8 cellular contexts compared by ENCODE assay signal in the genomic region with DNA sequence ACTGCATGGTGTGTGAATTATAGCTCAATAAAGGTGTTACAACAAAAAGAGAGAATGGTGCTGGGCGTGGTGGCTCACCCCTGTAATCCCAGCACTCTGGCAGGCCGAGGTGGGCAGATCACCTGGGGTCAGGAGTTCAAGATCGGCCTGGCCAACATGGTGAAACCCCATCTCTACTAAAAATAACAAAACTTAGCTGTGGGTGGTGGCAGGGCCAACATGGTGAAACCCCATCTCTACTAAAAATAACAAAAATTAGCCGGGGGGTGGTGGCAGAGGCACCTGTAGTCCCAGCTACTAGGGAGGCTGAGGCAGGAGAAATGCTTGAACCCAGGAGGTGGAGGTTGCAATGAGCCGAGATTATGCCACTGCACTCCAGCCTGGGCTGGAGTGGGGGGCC. TPM values are rescaled to one million over a fixed set of nuclear protein-coding genes. Genes with fewer than 3 reads are reported as not detected.
DNase-seq lines count a peak whose midpoint lies in the region; ATAC-seq and TF ChIP-seq lines count a peak whose summit lies in the region.
"Not testable (repeated sequence)": the region's sequence is repeated elsewhere in the genome, so short reads cannot be mapped to it uniquely, and the experiment has no call there.

No MANE protein-coding gene starts in this region.

- peaks cover 27% of the 10 kb centered on the region for H3K4me1 Mint-ChIP-seq in chondrocyte (ENCODE audit: low read depth)
- H3K4me1 Mint-ChIP-seq in naive thymus-derived CD8-positive, alpha-beta T cell, result peaks cover 34 to 82% (median 74%) of the 10 kb centered on the region in 4 donors
- H3K4me1 Mint-ChIP-seq in stimulated activated naive CD8-positive, alpha-beta T cell treated with anti-CD3 and anti-CD28 coated beads, Interleukin-15, Interleukin-2, amounts not matched to agents 100 ng/mL and 50 ng/mL, for 24 hours (ENCODE audit: low read depth), result peaks cover 68% of the 10 kb centered on the region

- TF ChIP-seq CTCF in GM12865 (IDR thresholded peaks at IDR 0.05; ENCODE audit: insufficient read depth, low read depth, low read length, missing control alignments); SU-DHL-6 (IDR thresholded peaks at IDR 0.05; ENCODE audit: insufficient read depth, low read length, poor library complexity, severe bottlenecking); chondrocyte (IDR thresholded peaks at IDR 0.05): not testable (repeated sequence)

- H3K4me2 ChIP-seq in BLaER1 (peak overlapping the region; percentile 99), SU-DHL-6 (ENCODE audit: low read depth, low read length, poor library complexity, severe bottlenecking) (peak overlapping the region; percentile 6)
- H3K4me2 ChIP-seq in Karpas-422 (ENCODE audit: low read depth, low read length, poor library complexity, severe bottlenecking), result not testable (repeated sequence)

- H3K9me3 ChIP-seq in BLaER1; Karpas-422 (ENCODE audit: low read length); SU-DHL-6 (ENCODE audit: insufficient read depth, low read length): not testable (repeated sequence)

- H3K9ac ChIP-seq in BLaER1; Karpas-422 (ENCODE audit: low read length); SU-DHL-6 (ENCODE audit: low read length): not testable (repeated sequence)

- H3K79me2 ChIP-seq in Karpas-422 (ENCODE audit: low read length), result peaks cover 74% of the 10 kb centered on the region
- peaks cover 19% of the 10 kb centered on the region; the same call in 1 of the 2 replicates for H3K79me2 ChIP-seq in SU-DHL-6 (ENCODE audit: insufficient read depth, low read length)

- H2AFZ ChIP-seq in Karpas-422 (ENCODE audit: low read length); SU-DHL-6 (ENCODE audit: low read depth, low read length, severe bottlenecking): not testable (repeated sequence)

- H3K4me3 Mint-ChIP-seq in chondrocyte (ENCODE audit: unreplicated experiment); stimulated activated naive CD8-positive, alpha-beta T cell treated with anti-CD3 and anti-CD28 coated beads, Interleukin-15, Interleukin-2, amounts not matched to agents 100 ng/mL and 50 ng/mL, for 24 hours: not testable (repeated sequence)
- H3K4me3 Mint-ChIP-seq in naive thymus-derived CD8-positive, alpha-beta T cell, result peak overlapping the region in 1 of 10 donors; percentile 34

- H3K27ac Mint-ChIP-seq in activated naive CD4-positive, alpha-beta T cell treated with anti-CD3 and anti-CD28 coated beads, Interleukin-2, amount 50 U/mL, for 72 hours, result peak overlapping the region; percentile 11 to 32
- H3K27ac Mint-ChIP-seq in chondrocyte (ENCODE audit: unreplicated experiment), result peak overlapping the region; percentile 29
- peak overlapping the region in 8 of 10 donors; percentile 34 to 75 (median 60) for H3K27ac Mint-ChIP-seq in naive thymus-derived CD8-positive, alpha-beta T cell
- H3K27ac Mint-ChIP-seq in stimulated activated naive CD8-positive, alpha-beta T cell treated with anti-CD3 and anti-CD28 coated beads, Interleukin-15, Interleukin-2, amounts not matched to agents 100 ng/mL and 50 ng/mL, for 24 hours, result peak overlapping the region; percentile 37

- peaks cover 0 to 20% of the 10 kb centered on the region in 2 donors for H3K36me3 Mint-ChIP-seq in activated naive CD4-positive, alpha-beta T cell treated with anti-CD3 and anti-CD28 coated beads, Interleukin-2, amount 50 U/mL, for 72 hours
- H3K36me3 Mint-ChIP-seq in chondrocyte (ENCODE audit: low read depth); naive thymus-derived CD8-positive, alpha-beta T cell: not testable (repeated sequence)
- peaks cover 15% of the 10 kb centered on the region for H3K36me3 Mint-ChIP-seq in stimulated activated naive CD8-positive, alpha-beta T cell treated with anti-CD3 and anti-CD28 coated beads, Interleukin-15, Interleukin-2, amounts not matched to agents 100 ng/mL and 50 ng/mL, for 24 hours (ENCODE audit: low read depth)

- H3K27me3 ChIP-seq in BLaER1; Karpas-422 (ENCODE audit: low read length); SU-DHL-6 (ENCODE audit: low read length): not testable (repeated sequence)

- not testable (repeated sequence) for H3K27ac ChIP-seq in BLaER1
- peak overlapping the region; percentile 96 for H3K27ac ChIP-seq in Karpas-422 (ENCODE audit: low read length)
- peak overlapping the region; percentile 0 for H3K27ac ChIP-seq in SU-DHL-6 (ENCODE audit: low read depth, low read length)

- H3K4me1 ChIP-seq in BLaER1 (peaks cover 84% of the 10 kb centered on the region), Karpas-422 (ENCODE audit: low read length) (peaks cover 59% of the 10 kb centered on the region)

- ATAC-seq in activated naive CD4-positive, alpha-beta T cell treated with anti-CD3 and anti-CD28 coated beads, Interleukin-2, amount 50 U/mL, for 72 hours; naive thymus-derived CD8-positive, alpha-beta T cell: not testable (repeated sequence)

- peaks cover 26% of the 10 kb centered on the region for H3F3A ChIP-seq in SU-DHL-6 (ENCODE audit: insufficient read depth)

- peak; percentile 32 for DNase-seq in GM12865 (ENCODE audit: low read depth)
- DNase-seq in Karpas-422; activated naive CD4-positive, alpha-beta T cell treated with anti-CD3 and anti-CD28 coated beads, Interleukin-2, amount 50 U/mL, for 72 hours (ENCODE audit: low spot score in 2 of 2); chondrocyte (ENCODE audit: low spot score); naive thymus-derived CD8-positive, alpha-beta T cell: not testable (repeated sequence)

- not testable (repeated sequence) for H3K4me3 ChIP-seq in BLaER1; GM12865 (ENCODE audit: low read depth, low read length); Karpas-422 (ENCODE audit: low read length); SU-DHL-6 (ENCODE audit: insufficient read depth, low read length, poor library complexity, severe bottlenecking)

- POLR2A ChIA-PET in naive thymus-derived CD8-positive, alpha-beta T cell (lab: Charles Lee), result interaction anchor here (0.6 to 1.3 kb wide), 4 partner anchors 25 to 118 kb away, joined by 3 to 6 read pairs (median 4); no protein-coding TSS in a partner anchor

- not testable (repeated sequence) for H3K9me2 ChIP-seq in Karpas-422 (replicated peaks; ENCODE audit: insufficient read depth, low read length); SU-DHL-6 (replicated peaks; ENCODE audit: insufficient read depth, low read length)

- not testable (repeated sequence) for H3K36me3 ChIP-seq in BLaER1; SU-DHL-6 (ENCODE audit: low read length)
- H3K36me3 ChIP-seq in Karpas-422 (ENCODE audit: insufficient read depth, low read length), result peaks cover 10% of the 10 kb centered on the region; the same call in 1 of the 2 replicates

- peaks cover 85% of the 10 kb centered on the region for H4K20me1 ChIP-seq in BLaER1
- not testable (repeated sequence) for H4K20me1 ChIP-seq in Karpas-422 (ENCODE audit: insufficient read depth, low read depth, low read length); SU-DHL-6 (ENCODE audit: low read depth, low read length)

- not testable (repeated sequence) for H3K9me3 Mint-ChIP-seq in activated naive CD4-positive, alpha-beta T cell treated with anti-CD3 and anti-CD28 coated beads, Interleukin-2, amount 50 U/mL, for 72 hours; chondrocyte (ENCODE audit: low read depth); naive thymus-derived CD8-positive, alpha-beta T cell; stimulated activated naive CD8-positive, alpha-beta T cell treated with anti-CD3 and anti-CD28 coated beads, Interleukin-15, Interleukin-2, amounts not matched to agents 100 ng/mL and 50 ng/mL, for 24 hours

- H3K27me3 Mint-ChIP-seq in chondrocyte (ENCODE audit: low read depth); naive thymus-derived CD8-positive, alpha-beta T cell; stimulated activated naive CD8-positive, alpha-beta T cell treated with anti-CD3 and anti-CD28 coated beads, Interleukin-15, Interleukin-2, amounts not matched to agents 100 ng/mL and 50 ng/mL, for 24 hours: not testable (repeated sequence)

RNA-seq across cellular contexts. Expression of a gene that starts 32.8 kb away (rescaled TPM):
- total RNA-seq in Karpas-422 (2014; rRNA removed; shearing (Covaris generic); ENCODE audit: low replicate concordance), result 48.1 and 62.4 TPM in 2 replicates
- total RNA-seq in activated naive CD4-positive, alpha-beta T cell treated with anti-CD3 and anti-CD28 coated beads, Interleukin-2, amount 50 U/mL, for 72 hours, result 10 to 100 TPM; 13.9 to 18.2 TPM
- total RNA-seq in chondrocyte, result 71.9 to 76.4 TPM (median 72.1 TPM) in 3 replicates
- 10 to 100 TPM; 30.5 to 31.9 TPM for total RNA-seq in naive thymus-derived CD8-positive, alpha-beta T cell
- 10 to 100 TPM; 14.6 to 23.4 (median 16.5) TPM for polyA plus RNA-seq in naive thymus-derived CD8-positive, alpha-beta T cell

RNA-seq across cellular contexts. Expression of a gene that starts 48.3 kb away (rescaled TPM):
- 6.4 and 17.4 TPM in 2 replicates for total RNA-seq in Karpas-422 (2014; rRNA removed; shearing (Covaris generic); ENCODE audit: low replicate concordance)
- 10 to 100 TPM in 1 of 2 donors, 1 to 10 TPM in 1; 6.1 to 16.6 TPM for total RNA-seq in activated naive CD4-positive, alpha-beta T cell treated with anti-CD3 and anti-CD28 coated beads, Interleukin-2, amount 50 U/mL, for 72 hours
- 9.2 to 12.9 TPM (median 11.5 TPM) in 3 replicates for total RNA-seq in chondrocyte
- 10 to 100 TPM; 35.2 to 39.7 TPM for total RNA-seq in naive thymus-derived CD8-positive, alpha-beta T cell
- 1 to 10 TPM; 4.5 to 9.6 (median 9.3) TPM for polyA plus RNA-seq in naive thymus-derived CD8-positive, alpha-beta T cell

RNA-seq across cellular contexts. Expression of a gene that starts 59.4 kb away (rescaled TPM):
- total RNA-seq in Karpas-422 (2014; rRNA removed; shearing (Covaris generic); ENCODE audit: low replicate concordance), result 20.5 and 29.2 TPM in 2 replicates
- total RNA-seq in activated naive CD4-positive, alpha-beta T cell treated with anti-CD3 and anti-CD28 coated beads, Interleukin-2, amount 50 U/mL, for 72 hours, result 10 to 100 TPM; 41.7 to 55.2 TPM
- total RNA-seq in chondrocyte, result 32.4 to 48.3 TPM (median 34.0 TPM) in 3 replicates
- total RNA-seq in naive thymus-derived CD8-positive, alpha-beta T cell, result 10 to 100 TPM; 49.9 to 52.5 TPM
- 10 to 100 TPM; 35.1 to 58.7 (median 42.8) TPM for polyA plus RNA-seq in naive thymus-derived CD8-positive, alpha-beta T cell
